ENCODE assay signal across 9 cellular contexts in the genomic region with DNA sequence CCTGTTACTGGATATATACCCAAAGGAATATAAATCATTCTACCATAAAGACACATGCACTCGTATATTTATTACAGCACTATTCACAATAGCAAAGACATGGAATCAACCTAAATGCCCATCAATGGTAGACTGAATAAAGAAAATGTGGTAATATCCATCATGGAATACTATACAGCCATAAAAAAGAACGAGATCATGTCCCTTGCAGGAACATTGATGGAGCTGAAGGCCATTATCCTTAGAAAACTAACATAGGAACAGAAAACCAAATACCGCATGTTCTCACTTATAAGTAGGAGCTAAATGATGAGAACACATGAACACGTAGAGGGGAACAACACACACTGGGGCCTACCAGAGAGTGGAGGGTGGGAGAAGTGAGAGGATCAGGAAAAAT. TPM values are rescaled to one million over a fixed set of nuclear protein-coding genes. Genes with fewer than 3 reads are reported as not detected.
"Had no signal": no experiment of that assay in that cellular context is flagged by ENCODE, and none has a peak within 500 bp of the region (broad histone marks: within the 10 kb centered on the region; RNA-seq: fewer than 3 reads in every experiment).

No MANE protein-coding gene starts in this region.

RNA-seq across cellular contexts. Expression of a gene that starts 3.3 kb away (rescaled TPM):
- total RNA-seq: activated CD4-positive, alpha-beta memory T cell treated with anti-CD3 and anti-CD28 coated beads for 36 hours; activated CD4-positive, alpha-beta T cell treated with anti-CD3 and anti-CD28 coated beads, Interleukin-2, amount 10 ng/mL, durations not matched to agents 24 days and 14 days; activated CD8-positive, alpha-beta memory T cell treated with anti-CD3 and anti-CD28 coated beads for 36 hours; activated CD8-positive, alpha-beta T cell treated with anti-CD3 and anti-CD28 coated beads for 36 hours; aorta; astrocyte; body of pancreas; cardiac septum; cerebellum had no signal
